Comparison of ENCODE assay signal across 22 cellular contexts in the genomic region with DNA sequence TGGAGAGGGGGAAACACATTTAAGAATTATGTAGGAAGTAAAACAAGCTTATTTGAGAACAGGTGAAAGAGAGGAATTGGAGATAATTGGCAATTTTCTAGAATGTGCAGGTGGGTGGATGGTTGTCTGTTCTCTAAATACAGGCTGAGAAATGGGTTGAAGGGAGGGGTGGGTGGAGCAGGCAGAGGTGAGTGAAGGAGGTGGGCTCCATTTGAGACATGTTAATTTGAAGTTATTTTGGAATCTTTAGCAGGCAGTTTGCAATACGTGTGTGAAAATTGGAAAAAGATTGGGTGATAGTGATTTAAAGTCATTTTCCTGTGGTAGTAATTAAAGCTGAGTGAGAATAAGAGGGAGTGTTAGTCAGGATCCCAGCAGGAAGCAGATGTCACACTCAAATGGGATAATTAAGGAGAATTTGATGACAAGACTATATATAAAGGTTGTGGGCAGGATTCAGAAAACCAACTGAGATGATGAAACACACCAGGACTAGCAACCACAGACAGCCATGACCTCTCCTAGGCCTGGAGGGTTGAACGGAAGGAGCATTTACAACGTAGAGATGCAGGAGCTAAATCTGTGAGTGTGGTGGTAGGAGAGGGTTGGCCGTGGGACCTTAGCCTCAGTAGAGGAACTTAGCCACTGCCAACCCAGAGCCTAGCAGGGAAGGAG. TPM values are rescaled to one million over a fixed set of nuclear protein-coding genes. Genes with fewer than 3 reads are reported as not detected.
"Had no signal": no experiment of that assay in that cellular context is flagged by ENCODE, and none has a peak within 500 bp of the region (broad histone marks: within the 10 kb centered on the region; RNA-seq: fewer than 3 reads in every experiment).

No MANE protein-coding gene starts in this region.

- H3K27ac ChIP-seq: ascending aorta, hepatocyte, left ventricle myocardium inferior, neural progenitor cell, stomach, suprapubic skin, tibial nerve had no signal

- H3K9me3 ChIP-seq: ascending aorta, esophagus muscularis mucosa, sigmoid colon, stomach, suprapubic skin, tibial nerve had no signal

- H3K4me3 ChIP-seq: ascending aorta, esophagus muscularis mucosa, hepatocyte, left ventricle myocardium inferior, neural progenitor cell, sigmoid colon, smooth muscle cell, stomach, suprapubic skin, tibial nerve had no signal

- ATAC-seq: effector memory CD8-positive, alpha-beta T cell; naive thymus-derived CD8-positive, alpha-beta T cell; stimulated activated memory B cell treated with anti-CD40 and anti-IgM and Interleukin-4, amounts not matched to agents 10 μg/mL and 1 μg/mL and 100 μg/mL, for 72 hours had no signal

- H3K27me3 ChIP-seq: ascending aorta, esophagus muscularis mucosa, hepatocyte, neural progenitor cell, sigmoid colon, stomach, suprapubic skin, tibial nerve had no signal

- H3K4me1 ChIP-seq: ascending aorta, left ventricle myocardium inferior, neural progenitor cell, suprapubic skin, tibial nerve had no signal

- DNase-seq: activated gamma-delta T cell treated with Interleukin-2 at 50 U/mL for 16 hours; activated T-cell treated with anti-CD3 and anti-CD28 coated beads, Interleukin-2, amount 50 U/mL, for 1 hour; central memory CD4-positive, alpha-beta T cell; effector memory CD8-positive, alpha-beta T cell; glutamatergic neuron; immature natural killer cell; kidney glomerular epithelial cell; left ventricle myocardium inferior; naive thymus-derived CD8-positive, alpha-beta T cell; posterior cingulate gyrus; sigmoid colon; stimulated activated CD4-positive, alpha-beta T cell treated with anti-CD3 and anti-CD28 coated beads, Interleukin-15, amount 100 ng/mL, for 24 hours; stomach had no signal

RNA-seq across cellular contexts. Expression of a gene that starts 40.6 kb away (rescaled TPM):
- total RNA-seq: endothelial cell of umbilical vein had no signal
- polyA plus RNA-seq: endothelial cell of umbilical vein, immature natural killer cell had no signal
